In the genomic region with DNA sequence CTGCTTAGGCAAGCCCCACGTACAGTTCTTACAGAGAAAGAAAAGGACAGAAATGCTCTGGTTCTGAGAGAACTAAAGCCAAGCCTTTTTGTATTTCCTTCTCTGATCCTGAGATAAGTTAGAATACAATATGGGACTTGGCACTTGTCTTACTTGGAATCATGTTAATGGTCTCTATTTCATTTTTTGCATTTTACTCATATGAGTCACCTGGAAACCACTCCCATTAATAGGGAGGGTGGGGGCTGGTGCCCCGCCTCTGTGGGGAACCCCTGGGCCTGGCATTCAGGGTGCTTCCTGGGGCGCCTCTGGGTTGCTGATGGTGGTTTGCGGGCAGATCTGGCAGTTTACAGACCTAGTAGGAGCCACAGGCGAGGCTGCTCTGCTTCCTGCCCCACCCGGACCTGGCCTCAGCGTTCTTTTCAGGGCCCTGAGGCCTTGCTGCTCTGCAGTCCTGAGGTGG, we compare ENCODE assay signal across 1 cellular context.
TF ChIP-seq lines count a peak whose summit lies in the region.

No MANE protein-coding gene starts in this region.

TF ChIP-seq in GM12878, 131 proteins besides CTCF, POLR2A, EP300 and RAD21 (continued from another document):
- TF ChIP-seq RUNX3 (IDR thresholded peaks at IDR 0.05; ENCODE audit: low read length) (peak; percentile 27; the same call in 1 of the 2 replicates), SUPT20H (IDR thresholded peaks at IDR 0.05; ENCODE audit: borderline replicate concordance, control insufficient read depth, low read depth, low read length) (no peak), DPF2 (IDR thresholded peaks at IDR 0.05) (0 out of 2 replicates have a peak, but pooled peaks have one; percentile 43), FOS (IDR thresholded peaks at IDR 0.05; ENCODE audit: borderline replicate concordance, extremely low read depth, insufficient read length) (no peak), RB1 (IDR thresholded peaks at IDR 0.05; ENCODE audit: borderline replicate concordance) (no peak), IKZF2 (IDR thresholded peaks at IDR 0.05) (peak in 1 of 2 experiments; percentile 23; a peak in 1 of 4 replicates), PAX5 (IDR thresholded peaks at IDR 0.05; ENCODE audit: borderline replicate concordance, low read depth, low read length) (no peak), ZNF207 (IDR thresholded peaks at IDR 0.05; ENCODE audit: borderline replicate concordance) (no peak), ETV6 (conservative IDR thresholded peaks at IDR 0.05 in 1 of 2, IDR thresholded peaks at IDR 0.05 in 1 of 2; ENCODE audit: borderline replicate concordance in 1 of 2, low read depth in 1 of 2) (no peak), CBX3 (IDR thresholded peaks at IDR 0.05; ENCODE audit: borderline replicate concordance, low read depth) (no peak), KAT2A (conservative IDR thresholded peaks at IDR 0.05; ENCODE audit: control insufficient read depth, low read depth, low read length) (no peak), SREBF2 (IDR thresholded peaks at IDR 0.05; ENCODE audit: low read length) (no peak), EGR1 (IDR thresholded peaks at IDR 0.05; ENCODE audit: borderline replicate concordance in 1 of 2, low read depth in 2 of 2, low read length in 2 of 2) (no peak), ZBED1 (IDR thresholded peaks at IDR 0.05; ENCODE audit: borderline replicate concordance) (no peak), RELA (IDR thresholded peaks at IDR 0.05; ENCODE audit: borderline replicate concordance, partially characterized antibody) (no peak), POU2F2 (IDR thresholded peaks at IDR 0.05; ENCODE audit: borderline replicate concordance, low read depth, low read length) (no peak), TARDBP (IDR thresholded peaks at IDR 0.05; ENCODE audit: borderline replicate concordance) (no peak), SUZ12 (IDR thresholded peaks at IDR 0.05; ENCODE audit: unreplicated experiment) (no peak), NR2F1 (conservative IDR thresholded peaks at IDR 0.05) (peak; percentile 53; the same call in 1 of the 2 replicates), MTA2 (IDR thresholded peaks at IDR 0.05; ENCODE audit: low read depth) (peak; percentile 50; the same call in 1 of the 2 replicates), LARP7 (IDR thresholded peaks at IDR 0.05) (no peak), CHD1 (IDR thresholded peaks at IDR 0.05; ENCODE audit: low read depth, low read length) (no peak), IKZF1 (conservative IDR thresholded peaks at IDR 0.05) (peak; percentile 71)
- TF ChIP-seq, protein P1, sequence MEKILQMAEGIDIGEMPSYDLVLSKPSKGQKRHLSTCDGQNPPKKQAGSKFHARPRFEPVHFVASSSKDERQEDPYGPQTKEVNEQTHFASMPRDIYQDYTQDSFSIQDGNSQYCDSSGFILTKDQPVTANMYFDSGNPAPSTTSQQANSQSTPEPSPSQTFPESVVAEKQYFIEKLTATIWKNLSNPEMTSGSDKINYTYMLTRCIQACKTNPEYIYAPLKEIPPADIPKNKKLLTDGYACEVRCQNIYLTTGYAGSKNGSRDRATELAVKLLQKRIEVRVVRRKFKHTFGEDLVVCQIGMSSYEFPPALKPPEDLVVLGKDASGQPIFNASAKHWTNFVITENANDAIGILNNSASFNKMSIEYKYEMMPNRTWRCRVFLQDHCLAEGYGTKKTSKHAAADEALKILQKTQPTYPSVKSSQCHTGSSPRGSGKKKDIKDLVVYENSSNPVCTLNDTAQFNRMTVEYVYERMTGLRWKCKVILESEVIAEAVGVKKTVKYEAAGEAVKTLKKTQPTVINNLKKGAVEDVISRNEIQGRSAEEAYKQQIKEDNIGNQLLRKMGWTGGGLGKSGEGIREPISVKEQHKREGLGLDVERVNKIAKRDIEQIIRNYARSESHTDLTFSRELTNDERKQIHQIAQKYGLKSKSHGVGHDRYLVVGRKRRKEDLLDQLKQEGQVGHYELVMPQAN (conservative IDR thresholded peaks at IDR 0.05) = no peak
- TF ChIP-seq, protein P2, sequence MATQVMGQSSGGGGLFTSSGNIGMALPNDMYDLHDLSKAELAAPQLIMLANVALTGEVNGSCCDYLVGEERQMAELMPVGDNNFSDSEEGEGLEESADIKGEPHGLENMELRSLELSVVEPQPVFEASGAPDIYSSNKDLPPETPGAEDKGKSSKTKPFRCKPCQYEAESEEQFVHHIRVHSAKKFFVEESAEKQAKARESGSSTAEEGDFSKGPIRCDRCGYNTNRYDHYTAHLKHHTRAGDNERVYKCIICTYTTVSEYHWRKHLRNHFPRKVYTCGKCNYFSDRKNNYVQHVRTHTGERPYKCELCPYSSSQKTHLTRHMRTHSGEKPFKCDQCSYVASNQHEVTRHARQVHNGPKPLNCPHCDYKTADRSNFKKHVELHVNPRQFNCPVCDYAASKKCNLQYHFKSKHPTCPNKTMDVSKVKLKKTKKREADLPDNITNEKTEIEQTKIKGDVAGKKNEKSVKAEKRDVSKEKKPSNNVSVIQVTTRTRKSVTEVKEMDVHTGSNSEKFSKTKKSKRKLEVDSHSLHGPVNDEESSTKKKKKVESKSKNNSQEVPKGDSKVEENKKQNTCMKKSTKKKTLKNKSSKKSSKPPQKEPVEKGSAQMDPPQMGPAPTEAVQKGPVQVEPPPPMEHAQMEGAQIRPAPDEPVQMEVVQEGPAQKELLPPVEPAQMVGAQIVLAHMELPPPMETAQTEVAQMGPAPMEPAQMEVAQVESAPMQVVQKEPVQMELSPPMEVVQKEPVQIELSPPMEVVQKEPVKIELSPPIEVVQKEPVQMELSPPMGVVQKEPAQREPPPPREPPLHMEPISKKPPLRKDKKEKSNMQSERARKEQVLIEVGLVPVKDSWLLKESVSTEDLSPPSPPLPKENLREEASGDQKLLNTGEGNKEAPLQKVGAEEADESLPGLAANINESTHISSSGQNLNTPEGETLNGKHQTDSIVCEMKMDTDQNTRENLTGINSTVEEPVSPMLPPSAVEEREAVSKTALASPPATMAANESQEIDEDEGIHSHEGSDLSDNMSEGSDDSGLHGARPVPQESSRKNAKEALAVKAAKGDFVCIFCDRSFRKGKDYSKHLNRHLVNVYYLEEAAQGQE (IDR thresholded peaks at IDR 0.05; ENCODE audit: low read depth, low read length) = no peak
